In the genomic region with DNA sequence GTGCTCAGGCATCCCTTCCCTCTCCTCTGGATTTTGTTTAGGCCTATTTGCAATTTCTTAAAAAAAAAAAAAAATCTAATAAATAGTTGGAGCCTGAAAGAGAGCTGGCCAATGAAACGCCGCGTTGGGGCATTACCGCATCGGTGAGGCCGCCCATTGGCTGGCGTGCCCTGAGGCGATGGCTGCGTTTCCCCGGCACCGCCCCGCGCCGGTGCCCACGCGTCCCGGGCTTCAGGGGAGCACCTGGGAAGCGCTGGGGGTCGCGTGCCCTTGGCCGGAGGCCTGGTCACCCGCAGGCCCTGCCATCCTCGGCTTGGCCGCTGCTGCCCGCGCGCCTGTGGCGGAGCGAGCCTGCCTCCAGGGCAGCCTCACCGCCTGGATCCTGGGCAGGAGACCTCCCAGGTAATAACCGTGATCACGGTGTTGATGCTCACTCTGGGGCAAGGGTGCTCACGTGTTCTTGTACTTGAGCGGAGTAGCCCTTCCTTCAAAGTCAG, we compare ENCODE assay signal across 8 cellular contexts.
DNase-seq lines count a peak whose midpoint lies in the region; ATAC-seq and TF ChIP-seq lines count a peak whose summit lies in the region.

No MANE protein-coding gene starts in this region.

- ATAC-seq in HG02938 (IDR thresholded peaks at IDR 0.05; ENCODE audit: unreplicated experiment), result peak; percentile 79
- no peak for ATAC-seq in HG03025 (IDR thresholded peaks at IDR 0.05; ENCODE audit: low FRiP score, unreplicated experiment)
- no peak for ATAC-seq in HG03469 (IDR thresholded peaks at IDR 0.05; ENCODE audit: unreplicated experiment)

- peaks cover 7% of the 10 kb centered on the region for H3K27me3 ChIP-seq in kidney epithelial cell (ENCODE audit: control insufficient read depth, insufficient read depth, low read length)

- H3K36me3 ChIP-seq in kidney epithelial cell (ENCODE audit: control insufficient read depth, insufficient read depth, low read length), result no peaks in the 10 kb centered on the region

- no peak overlapping the region for H3K27ac ChIP-seq in caudate nucleus (ENCODE audit: low read depth, low read length)

- DNase-seq in DMS 273 treated with DMSO at 0.1 percent for 48 hours (lab: John Stamatoyannopoulos, UW) (peak; percentile 30), caudate nucleus (lab: John Stamatoyannopoulos, UW) (peak in 57 of 61 donors; percentile 17 to 90 (median 64)), kidney epithelial cell (ENCODE audit: low read depth) (peak; percentile 29)
- DNase-seq in activated CD4-positive, CD25-positive, alpha-beta regulatory T cell (lab: John Stamatoyannopoulos, UW), result peak; percentile 23 to 48 (median 38)
- peak; percentile 38 to 69 (median 56) for DNase-seq in stimulated activated CD4-positive, alpha-beta T cell treated with anti-CD3 and anti-CD28 coated beads, Interleukin-1b, Interleukin-23, amount 100 ng/mL, for 24 hours (ENCODE audit: low read depth in 4 of 4, low spot score in 1 of 4)

- H3K4me3 ChIP-seq in kidney epithelial cell (ENCODE audit: low read depth, low read length), result peak overlapping the region; percentile 56

- TF ChIP-seq CTCF in kidney epithelial cell (IDR thresholded peaks at IDR 0.05; ENCODE audit: insufficient read depth, low read length, poor library complexity, severe bottlenecking), result no peak
